In the genomic region with DNA sequence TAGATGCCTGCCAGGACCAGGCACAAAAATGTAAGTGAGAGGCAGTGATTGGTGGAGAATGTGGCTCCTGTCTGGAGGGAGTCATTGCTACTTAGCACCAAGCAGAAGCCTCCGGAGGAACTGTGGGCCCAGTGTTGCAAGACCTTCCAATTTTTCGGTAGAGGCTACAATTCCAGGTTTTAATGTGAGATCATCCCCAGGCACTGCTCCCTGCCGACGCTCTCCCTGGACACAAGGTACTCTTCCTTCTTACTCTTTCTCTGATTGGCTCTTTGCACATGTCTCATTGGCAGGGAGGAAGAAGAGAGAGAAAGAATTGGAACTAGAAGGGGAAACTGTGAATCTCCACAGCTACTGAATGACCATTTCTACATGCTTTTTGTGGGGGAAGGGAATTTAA, we compare ENCODE assay signal across 23 cellular contexts.
"Had no signal": no experiment of that assay in that cellular context is flagged by ENCODE, and none has a peak within 500 bp of the region (broad histone marks: within the 10 kb centered on the region; RNA-seq: fewer than 3 reads in every experiment).

No MANE protein-coding gene starts in this region.

- H2AFZ ChIP-seq: parathyroid adenoma had no signal

- H3K27me3 ChIP-seq: ascending aorta, colonic mucosa, esophagus squamous epithelium, sigmoid colon, transverse colon, uterus had no signal

- ATAC-seq: activated CD8-positive, alpha-beta T cell treated with anti-CD3 and anti-CD28 coated beads, Interleukin-2, amount 10 ng/mL, durations not matched to agents 7 days and 5 days; gastrocnemius medialis; stimulated activated memory B cell treated with anti-CD40 and anti-IgM and Interleukin-4, amounts not matched to agents 10 μg/mL and 1 μg/mL and 100 μg/mL, for 72 hours had no signal

- H3K9me3 ChIP-seq: ascending aorta, colonic mucosa, esophagus squamous epithelium, gastrocnemius medialis, sigmoid colon, transverse colon, uterus had no signal

- H3K4me1 Mint-ChIP-seq: central memory CD8-positive, alpha-beta T cell; nephron; stimulated activated memory B cell treated with anti-CD40 and anti-IgM and Interleukin-4, amounts not matched to agents 10 μg/mL and 1 μg/mL and 100 μg/mL, for 72 hours had no signal

- H3K9me3 Mint-ChIP-seq: activated T-helper 1 cell treated with anti-CD3 and anti-CD28 coated beads, Interleukin-12 subunit alpha, Interleukin-12 subunit beta, Interleukin-2, Interleukin-4 antibody, amounts not matched to agents 30 ng/mL and 10 ng/mL and 1 ng/mL, durations not matched to agents 14 hours and 24 hours and 36 hours; central memory CD8-positive, alpha-beta T cell; nephron; stimulated activated memory B cell treated with anti-CD40 and anti-IgM and Interleukin-4, amounts not matched to agents 10 μg/mL and 1 μg/mL and 100 μg/mL, for 72 hours; T-helper 2 cell treated with Interferon-gamma antibody and Interleukin-4, amounts not matched to agents 5 μg/mL and 100 μg/mL, for 36 hours had no signal

- H3K36me3 Mint-ChIP-seq: stimulated activated memory B cell treated with anti-CD40 and anti-IgM and Interleukin-4, amounts not matched to agents 10 μg/mL and 1 μg/mL and 100 μg/mL, for 72 hours had no signal

- DNase-seq: activated CD4-positive, alpha-beta T cell treated with anti-CD3 and anti-CD28 coated beads for 1 hour; activated CD4-positive, alpha-beta T cell treated with anti-CD3 and anti-CD28 coated beads, Interleukin-2, amount 50 U/mL, for 1 hour; activated CD8-positive, alpha-beta T cell treated with anti-CD3 and anti-CD28 coated beads, Interleukin-2, amount 10 ng/mL, durations not matched to agents 7 days and 5 days; activated gamma-delta T cell; activated naive CD4-positive, alpha-beta T cell treated with anti-CD3 and anti-CD28 coated beads, Interleukin-2, amount 50 U/mL, for 16 hours; colonic mucosa; esophagus squamous epithelium; gastrocnemius medialis; mesenchymal stem cell; nucleus accumbens; sigmoid colon; stimulated activated CD4-positive, alpha-beta T cell treated with anti-CD3 and anti-CD28 coated beads, Interleukin-15, amount 100 ng/mL, for 24 hours; transverse colon; uterus had no signal

- H3K36me3 ChIP-seq: ascending aorta, colonic mucosa, esophagus squamous epithelium, gastrocnemius medialis, sigmoid colon, transverse colon, uterus had no signal

- H3K9ac ChIP-seq: parathyroid adenoma had no signal

- H3K27me3 Mint-ChIP-seq: stimulated activated memory B cell treated with anti-CD40 and anti-IgM and Interleukin-4, amounts not matched to agents 10 μg/mL and 1 μg/mL and 100 μg/mL, for 72 hours had no signal

- H3K4me3 ChIP-seq: ascending aorta, colonic mucosa, esophagus squamous epithelium, gastrocnemius medialis, sigmoid colon, smooth muscle cell, transverse colon, uterus had no signal

- H3K27ac Mint-ChIP-seq: activated CD8-positive, alpha-beta T cell treated with anti-CD3 and anti-CD28 coated beads, Interleukin-2, amount 10 ng/mL, durations not matched to agents 7 days and 5 days; activated T-helper 1 cell treated with anti-CD3 and anti-CD28 coated beads, Interleukin-12 subunit alpha, Interleukin-12 subunit beta, Interleukin-2, Interleukin-4 antibody, amounts not matched to agents 30 ng/mL and 10 ng/mL and 1 ng/mL, durations not matched to agents 14 hours and 24 hours and 36 hours; nephron; stimulated activated memory B cell treated with anti-CD40 and anti-IgM and Interleukin-4, amounts not matched to agents 10 μg/mL and 1 μg/mL and 100 μg/mL, for 72 hours; T-helper 2 cell treated with Interferon-gamma antibody and Interleukin-4, amounts not matched to agents 5 μg/mL and 100 μg/mL, for 36 hours had no signal

- H3K4me1 ChIP-seq: ascending aorta, colonic mucosa, esophagus squamous epithelium, gastrocnemius medialis, parathyroid adenoma, sigmoid colon, transverse colon, uterus had no signal

- H3K4me3 Mint-ChIP-seq: activated CD8-positive, alpha-beta T cell treated with anti-CD3 and anti-CD28 coated beads, Interleukin-2, amount 10 ng/mL, durations not matched to agents 7 days and 5 days; activated T-helper 1 cell treated with anti-CD3 and anti-CD28 coated beads, Interleukin-12 subunit alpha, Interleukin-12 subunit beta, Interleukin-2, Interleukin-4 antibody, amounts not matched to agents 30 ng/mL and 10 ng/mL and 1 ng/mL, durations not matched to agents 14 hours and 24 hours and 36 hours; central memory CD8-positive, alpha-beta T cell; nephron; stimulated activated memory B cell treated with anti-CD40 and anti-IgM and Interleukin-4, amounts not matched to agents 10 μg/mL and 1 μg/mL and 100 μg/mL, for 72 hours; T-helper 2 cell treated with Interferon-gamma antibody and Interleukin-4, amounts not matched to agents 5 μg/mL and 100 μg/mL, for 36 hours had no signal

- H3K27ac ChIP-seq: ascending aorta, colonic mucosa, esophagus squamous epithelium, gastrocnemius medialis, parathyroid adenoma, sigmoid colon, transverse colon, uterus had no signal

- FAIRE-seq: TTC549 had no signal

- H3K79me2 ChIP-seq: parathyroid adenoma had no signal

- H3K4me2 ChIP-seq: smooth muscle cell had no signal
